In the genomic region with DNA sequence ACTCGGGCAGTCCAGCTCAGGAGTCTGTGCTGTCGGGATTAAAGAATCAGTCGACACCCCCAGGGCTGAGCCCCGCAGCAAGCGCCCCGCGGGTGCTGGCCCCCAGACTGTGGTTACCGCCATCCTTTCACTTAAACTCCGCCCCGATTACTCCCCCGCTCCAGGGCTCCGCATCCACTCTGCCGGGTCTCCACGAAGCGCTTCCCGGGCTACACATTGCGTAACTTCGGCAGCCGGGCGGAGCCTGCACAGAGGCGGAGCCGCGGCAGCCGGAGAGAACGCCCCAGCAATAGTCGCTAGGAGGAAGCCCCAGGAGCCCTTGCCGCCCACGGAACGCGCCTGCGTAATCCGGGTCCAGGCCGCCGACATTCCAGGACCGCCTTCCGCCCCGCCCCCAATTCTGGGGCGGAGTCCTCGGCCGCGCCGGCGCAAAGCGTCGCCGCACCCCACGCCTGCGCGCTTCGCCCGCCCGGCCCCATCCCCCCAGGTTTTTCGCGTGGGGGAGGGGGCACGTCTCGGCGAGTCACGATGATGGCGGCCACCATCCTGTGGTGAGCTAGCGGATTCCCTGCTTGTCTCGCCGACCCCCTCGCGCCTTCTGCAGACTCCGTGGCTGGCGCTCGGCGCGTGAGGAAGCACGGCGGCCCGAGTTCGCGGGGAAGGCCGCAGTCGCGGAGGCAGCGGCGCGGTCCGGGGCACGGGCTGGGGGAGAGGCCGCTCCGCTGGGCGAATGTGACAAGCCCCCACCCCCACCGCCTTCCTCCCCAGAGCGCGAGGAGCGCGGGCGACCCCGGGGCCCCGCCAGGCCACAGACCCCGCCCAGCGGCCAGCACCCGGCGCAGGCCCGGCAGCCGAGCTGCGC, we compare ENCODE assay signal across 8 cellular contexts.
DNase-seq lines count a peak whose midpoint lies in the region; ATAC-seq and TF ChIP-seq lines count a peak whose summit lies in the region.

A gene (plus strand): TSS at position 521 of the 862 bp plus-strand sequence. CDS start 351 bp downstream, outside the sequence.

- ATAC-seq in GM19035 (IDR thresholded peaks at IDR 0.05; ENCODE audit: unreplicated experiment) (peak; percentile 84), HG03354 (IDR thresholded peaks at IDR 0.05; ENCODE audit: poor library complexity, severe bottlenecking, unreplicated experiment) (peak; percentile 86)
- peak; percentile 90 to 91 for ATAC-seq in activated CD4-positive, CD25-positive, alpha-beta regulatory T cell treated with anti-CD3 and anti-CD28 coated beads, Interleukin-2, amount 50 U/mL, for 24 hours

- DNase-seq in AG09319 (ENCODE audit: extremely low read depth, low read depth) (peak; percentile 98), NCI-H446 treated with DMSO at 0.1 percent for 48 hours (lab: John Stamatoyannopoulos, UW) (peak; percentile 89), cerebellar cortex (ENCODE audit: low spot score) (peak; percentile 98), islet precursor cell (peak; percentile 99)
- peak; percentile 97 to 98 (median 97) for DNase-seq in stimulated activated CD4-positive, alpha-beta T cell treated with anti-CD3 and anti-CD28 coated beads, Interleukin-12 subunit alpha, Interleukin-12 subunit beta, amount 100 ng/mL, for 48 hours (ENCODE audit: low read depth in 2 of 3, low spot score in 1 of 3)

- no peak for TF ChIP-seq CTCF in AG09319 (IDR thresholded peaks at IDR 0.05; ENCODE audit: low read depth, low read length)

Comparison
In these comparisons a context has a peak if more than half of its experiments do, and no peak if none do; other contexts are left out.
1. Peak in every context shown above with its lines: DNase-seq and ATAC-seq.